Comparison of ENCODE assay signal across 14 cellular contexts in the genomic region with DNA sequence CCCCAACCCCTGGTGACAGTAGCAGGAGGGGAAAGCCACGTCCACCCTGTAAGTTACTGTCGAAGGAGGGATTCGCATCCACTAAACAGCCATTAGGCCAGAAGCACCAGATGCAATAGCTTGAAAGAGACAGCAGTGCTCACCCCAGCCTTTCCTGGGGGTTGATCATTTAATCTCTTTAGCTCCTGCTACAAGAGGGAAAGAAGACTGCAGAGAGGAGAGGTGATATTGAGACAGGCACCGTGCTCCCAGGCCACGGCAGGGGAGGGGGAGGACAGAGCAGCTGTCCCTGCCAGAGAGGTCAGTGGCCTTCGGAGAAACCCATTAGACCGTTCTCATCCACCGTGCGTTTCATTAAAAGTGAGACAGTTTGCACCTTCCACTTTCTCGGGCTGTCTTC.
DNase-seq lines count a peak whose midpoint lies in the region; ATAC-seq and TF ChIP-seq lines count a peak whose summit lies in the region.
"Had no signal": no experiment of that assay in that cellular context is flagged by ENCODE, and none has a peak within 500 bp of the region (broad histone marks: within the 10 kb centered on the region; RNA-seq: fewer than 3 reads in every experiment).

No MANE protein-coding gene starts in this region.

- H3K27ac Mint-ChIP-seq in brain (peak overlapping the region in 3 of 5 experiments; percentile 37 to 87 (median 61)), nephron progenitor cell (peak overlapping the region; percentile 68)
- H3K27ac Mint-ChIP-seq: CD14-positive monocyte; CD4-positive, alpha-beta memory T cell had no signal

- ATAC-seq in GM19351 (IDR thresholded peaks at IDR 0.05; ENCODE audit: unreplicated experiment): no peak
- ATAC-seq: HepG2 had no signal

- H3K4me3 Mint-ChIP-seq in brain: no peak overlapping the region
- no peak overlapping the region for H3K4me3 Mint-ChIP-seq in nephron progenitor cell
- H3K4me3 Mint-ChIP-seq: CD14-positive monocyte; CD4-positive, alpha-beta memory T cell had no signal

- TF ChIP-seq CTCF in brain (conservative IDR thresholded peaks at IDR 0.05) (no peak), nephron progenitor cell (IDR thresholded peaks at IDR 0.05) (no peak)

- H3K27me3 Mint-ChIP-seq in brain: no peaks in the 10 kb centered on the region
- peaks cover 16% of the 10 kb centered on the region for H3K27me3 Mint-ChIP-seq in nephron progenitor cell (ENCODE audit: low read depth, poor library complexity)

- H3K36me3 Mint-ChIP-seq in brain: no peaks in the 10 kb centered on the region
- H3K36me3 Mint-ChIP-seq in nephron progenitor cell (ENCODE audit: low read depth): no peaks in the 10 kb centered on the region
- H3K36me3 Mint-ChIP-seq: CD14-positive monocyte; CD4-positive, alpha-beta memory T cell had no signal

- peaks cover 12% of the 10 kb centered on the region for H3K4me1 Mint-ChIP-seq in brain
- peaks cover 2% of the 10 kb centered on the region for H3K4me1 Mint-ChIP-seq in nephron progenitor cell
- H3K4me1 Mint-ChIP-seq: CD4-positive, alpha-beta memory T cell had no signal

- H3K9me3 Mint-ChIP-seq in brain (no peaks in the 10 kb centered on the region), nephron progenitor cell (no peaks in the 10 kb centered on the region)
- H3K9me3 Mint-ChIP-seq: CD4-positive, alpha-beta memory T cell had no signal

- peak; percentile 91 for DNase-seq in NCI-H82 (lab: John Stamatoyannopoulos, UW)
- no peak for DNase-seq in nephron progenitor cell
- peak; percentile 47 for DNase-seq in retina
- no peak for DNase-seq in activated T-cell treated with anti-CD3 and anti-CD28 coated beads, Interleukin-2, amount 50 U/mL, for 1 hour
- no peak for DNase-seq in OCI-M1 (lab: John Stamatoyannopoulos, UW)
- DNase-seq: 8988T; CD4-positive, alpha-beta memory T cell; DMS79 treated with DMSO at 0.1 percent for 48 hours; GF-D8; GM23248 had no signal

Comparison
In these comparisons a context has a peak if more than half of its experiments do, and no peak if none do; other contexts are left out.
1. DNase-seq: peak in NCI-H82 (single experiment) and retina (single experiment); none in nephron progenitor cell (single experiment), activated T-cell treated with anti-CD3 and anti-CD28 coated beads, Interleukin-2, amount 50 U/mL, for 1 hour (single experiment) and OCI-M1 (single experiment).